In the genomic region with DNA sequence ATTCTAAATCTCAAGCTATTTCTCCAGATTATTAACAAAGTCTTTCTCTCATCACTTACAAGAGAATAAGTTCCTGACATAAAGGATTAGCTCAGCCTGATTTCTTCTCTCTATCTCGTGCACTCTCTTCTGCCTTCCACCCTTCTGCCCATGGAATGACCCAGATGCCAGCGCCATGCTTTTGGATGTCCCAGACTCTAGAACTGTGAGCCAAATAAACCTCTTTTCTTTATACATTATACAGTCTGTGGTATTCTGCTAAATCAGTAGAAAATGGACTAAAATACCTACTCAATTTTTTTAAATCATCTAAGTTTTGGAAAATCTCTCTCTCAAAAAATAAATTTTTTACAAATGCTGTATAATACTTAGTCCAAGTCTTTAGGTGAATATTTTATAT, we compare ENCODE assay signal across 10 cellular contexts.
"Had no signal": no experiment of that assay in that cellular context is flagged by ENCODE, and none has a peak within 500 bp of the region (broad histone marks: within the 10 kb centered on the region; RNA-seq: fewer than 3 reads in every experiment).

No MANE protein-coding gene starts in this region.

- H3K4me1 ChIP-seq: HAP-1 had no signal

- H3K4me3 ChIP-seq: GM23248, GM23338, HAP-1 had no signal

- H3K36me3 ChIP-seq: HAP-1 had no signal

- H3K4me3 Mint-ChIP-seq: GM23338, H9, HFFc6 had no signal

- H3K9me3 ChIP-seq: HAP-1 had no signal

- H3K9me3 Mint-ChIP-seq: HFFc6 had no signal

- H2AFZ ChIP-seq: GM23248, GM23338 had no signal

- H3K9ac ChIP-seq: GM23248 had no signal

- H3K27ac ChIP-seq: GM23248 had no signal

- H3K27ac Mint-ChIP-seq: GM23338, HFFc6 had no signal

- ATAC-seq: GM23338, HCT116 had no signal

- H3K4me2 ChIP-seq: GM23338 had no signal

- FAIRE-seq: H1 had no signal

- DNase-seq: GM23248, GOT3, H7, H9, HCEC 1CT, HFFc6 had no signal
